Comparison of ENCODE assay signal across 12 cellular contexts in the genomic region with DNA sequence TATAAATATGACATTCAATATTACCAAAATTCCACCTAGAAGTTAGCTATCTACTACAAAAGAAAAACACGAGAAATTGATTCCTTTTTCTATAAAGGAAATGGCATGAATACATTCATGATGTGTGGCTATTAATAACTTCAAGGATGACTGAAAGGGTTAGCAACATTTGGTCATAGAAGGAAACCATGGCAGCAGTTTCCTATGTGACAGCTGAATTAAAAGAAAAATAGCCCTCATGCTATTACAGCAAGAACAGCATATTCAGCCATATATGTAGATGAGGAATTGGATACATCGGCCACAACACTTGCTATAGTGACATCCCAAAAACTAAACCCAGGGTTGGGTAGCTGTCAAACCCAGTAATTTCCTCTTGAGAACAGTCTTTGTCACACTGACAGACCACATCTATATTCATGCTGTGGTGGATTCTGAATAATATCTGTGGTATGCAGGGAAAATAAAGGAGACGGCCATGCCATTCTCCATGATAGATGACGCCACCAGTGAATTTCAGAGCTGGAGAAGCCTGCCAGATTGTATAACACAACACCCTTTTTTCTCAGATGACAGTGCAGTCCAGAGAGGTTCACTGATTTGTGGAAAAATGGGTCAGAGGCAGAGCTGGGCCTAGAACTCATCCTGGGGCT. TPM values are rescaled to one million over a fixed set of nuclear protein-coding genes. Genes with fewer than 3 reads are reported as not detected.
DNase-seq lines count a peak whose midpoint lies in the region; ATAC-seq and TF ChIP-seq lines count a peak whose summit lies in the region.
"Had no signal": no experiment of that assay in that cellular context is flagged by ENCODE, and none has a peak within 500 bp of the region (broad histone marks: within the 10 kb centered on the region; RNA-seq: fewer than 3 reads in every experiment).

No MANE protein-coding gene starts in this region.

- ATAC-seq in foreskin keratinocyte, result peak; percentile 96
- ATAC-seq in HG03439 (IDR thresholded peaks at IDR 0.05; ENCODE audit: unreplicated experiment), result no peak
- no peak for ATAC-seq in HG03521 (IDR thresholded peaks at IDR 0.05; ENCODE audit: unreplicated experiment)
- no peak for ATAC-seq in HG02588 (IDR thresholded peaks at IDR 0.05; ENCODE audit: unreplicated experiment)
- ATAC-seq: right lobe of liver had no signal

- no peaks in the 10 kb centered on the region for H3K9me3 ChIP-seq in skeletal muscle satellite cell (replicated peaks; ENCODE audit: low read length)
- H3K9me3 ChIP-seq: right lobe of liver had no signal

- H3K36me3 ChIP-seq in skeletal muscle satellite cell (ENCODE audit: insufficient read depth, low read length), result no peaks in the 10 kb centered on the region
- H3K36me3 ChIP-seq: cardiac muscle cell, right lobe of liver had no signal

- peak overlapping the region; percentile 69 for H3K27ac ChIP-seq in foreskin keratinocyte
- H3K27ac ChIP-seq: cardiac muscle cell, right lobe of liver had no signal

- peaks cover 21% of the 10 kb centered on the region for H3K4me1 ChIP-seq in foreskin keratinocyte
- peaks cover 52% of the 10 kb centered on the region for H3K4me1 ChIP-seq in skeletal muscle satellite cell (ENCODE audit: control insufficient read depth, insufficient read depth, low read length)

- no peak for TF ChIP-seq CTCF in foreskin keratinocyte (conservative IDR thresholded peaks at IDR 0.05)

- DNase-seq in HCEC 1CT (peak; percentile 90), amniotic stem cell (lab: John Stamatoyannopoulos, UW) (peak; percentile 72), foreskin keratinocyte (peak; percentile 87 to 94), NCI-H146 treated with DMSO at 0.1 percent for 48 hours (lab: John Stamatoyannopoulos, UW; ENCODE audit: unreplicated experiment) (no peak)
- DNase-seq: DMS79, NCI-H2081 treated with DMSO at 0.1 percent for 48 hours, right lobe of liver had no signal

- peak overlapping the region; percentile 64 for H3K9ac ChIP-seq in skeletal muscle satellite cell (ENCODE audit: low read depth, low read length)

- no peak overlapping the region for H3K4me3 ChIP-seq in skeletal muscle satellite cell (ENCODE audit: low read length)
- H3K4me3 ChIP-seq: cardiac muscle cell, right lobe of liver had no signal

- H3K27me3 ChIP-seq in foreskin keratinocyte, result no peaks in the 10 kb centered on the region
- H3K27me3 ChIP-seq in skeletal muscle satellite cell (ENCODE audit: control insufficient read depth, insufficient read depth, low read length), result no peaks in the 10 kb centered on the region
- H3K27me3 ChIP-seq: cardiac muscle cell, right lobe of liver had no signal

- H3K4me2 ChIP-seq in skeletal muscle satellite cell (ENCODE audit: low read length), result peak overlapping the region; percentile 54

RNA-seq across cellular contexts. Expression of a gene that starts 32.5 kb away (rescaled TPM):
- 12.5 and 14.0 TPM in 2 replicates for total RNA-seq in foreskin keratinocyte
- 15.5 and 16.2 TPM in 2 replicates for polyA plus RNA-seq in foreskin keratinocyte
- 3.8 and 7.2 TPM in 2 replicates for total RNA-seq in skeletal muscle satellite cell (2012; rRNA removed)

RNA-seq across cellular contexts. Expression of a gene that starts 33.7 kb away (rescaled TPM):
- 26.8 and 27.2 TPM in 2 replicates for total RNA-seq in foreskin keratinocyte
- 13.9 and 17.7 TPM in 2 replicates for polyA plus RNA-seq in foreskin keratinocyte
- total RNA-seq in skeletal muscle satellite cell (2012; rRNA removed), result 18.5 and 22.9 TPM in 2 replicates
